8 cellular contexts compared by ENCODE assay signal in the genomic region with DNA sequence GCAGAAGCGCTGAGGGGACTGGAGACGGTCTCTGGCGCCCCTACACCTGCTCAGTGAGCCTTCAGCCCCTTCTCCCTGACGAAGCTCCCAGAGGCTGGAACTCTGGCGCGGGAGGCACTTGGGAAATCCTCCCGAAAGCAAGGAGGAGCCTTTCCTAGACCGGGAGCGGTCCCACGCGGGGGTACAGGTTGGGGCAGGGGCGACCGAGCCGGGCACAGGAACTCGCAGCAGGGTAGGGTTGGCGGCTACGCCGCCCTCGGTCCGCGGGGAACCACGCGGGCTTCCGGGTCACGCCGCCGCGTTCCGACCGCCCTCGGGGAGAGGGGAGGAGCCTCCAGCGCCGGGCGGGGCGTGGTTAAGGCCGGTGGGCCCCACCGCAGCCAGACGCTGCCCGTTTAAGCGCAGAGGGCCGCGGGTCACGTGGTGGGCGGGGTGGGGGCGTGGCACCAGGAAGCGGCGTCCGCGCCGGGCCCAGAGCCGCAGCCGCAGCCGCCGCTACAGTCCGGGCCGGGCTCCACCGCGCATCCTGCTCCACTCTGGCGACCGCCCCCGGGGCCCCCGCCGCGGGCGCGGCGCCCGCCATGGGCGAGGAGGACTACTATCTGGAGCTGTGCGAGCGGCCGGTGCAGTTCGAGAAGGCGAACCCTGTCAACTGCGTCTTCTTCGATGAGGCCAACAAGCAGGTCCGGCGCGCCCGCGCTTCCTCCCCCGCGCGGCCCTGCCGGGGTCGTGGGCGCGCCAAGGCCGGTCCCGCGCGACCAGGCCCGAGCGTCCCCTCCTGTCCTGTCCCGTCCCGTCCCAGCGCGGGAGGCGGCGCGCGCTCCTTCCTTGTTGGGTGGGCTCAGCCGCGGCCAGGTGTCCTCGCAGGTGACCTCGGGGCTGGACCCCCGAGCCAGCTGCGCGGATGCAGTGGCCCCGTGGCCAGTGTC. TPM values are rescaled to one million over a fixed set of nuclear protein-coding genes. Genes with fewer than 3 reads are reported as not detected.
DNase-seq lines count a peak whose midpoint lies in the region; ATAC-seq and TF ChIP-seq lines count a peak whose summit lies in the region.

A gene (plus strand): TSS at position 474 of the 929 bp plus-strand sequence. CDS start 108 bp downstream, at position 582.

- peaks cover 4% of the 10 kb centered on the region; the same call in 1 of the 2 replicates for H4K20me1 ChIP-seq in PC-9 (ENCODE audit: insufficient read depth)

- no peak for TF ChIP-seq CTCF in PC-9 (conservative IDR thresholded peaks at IDR 0.05)

- H3K4me1 ChIP-seq in PC-9 (replicated peaks; ENCODE audit: insufficient read depth) (peaks cover 13% of the 10 kb centered on the region), muscle layer of duodenum (ENCODE audit: control insufficient read depth in 1 of 2, insufficient read depth in 2 of 2, low read length in 2 of 2) (peaks cover 9 to 17% of the 10 kb centered on the region in 2 donors)

- ATAC-seq in GM21576 (IDR thresholded peaks at IDR 0.05; ENCODE audit: unreplicated experiment) (peak; percentile 65), esophagus mucosa (peak; percentile 98)
- peak; percentile 92 to 93 for ATAC-seq in activated T-cell treated with anti-CD3 and anti-CD28 coated beads, Interleukin-2, amount 50 U/mL, for 4 hours

- H3F3A ChIP-seq in PC-9 (ENCODE audit: insufficient read depth, low read depth) = no peaks in the 10 kb centered on the region

- DNase-seq in DMS53 treated with DMSO at 0.1 percent for 48 hours (lab: John Stamatoyannopoulos, UW; ENCODE audit: unreplicated experiment) = peak; percentile 55
- peak; percentile 73 to 93 for DNase-seq in PC-9
- DNase-seq in activated T-cell treated with anti-CD3 and anti-CD28 coated beads, Interleukin-2, amount 50 U/mL, for 4 hours = peak; percentile 98
- peak; percentile 99 for DNase-seq in stimulated activated CD8-positive, alpha-beta memory T cell treated with anti-CD3 and anti-CD28 coated beads, Interleukin-7, amount 100 ng/mL, for 24 hours (ENCODE audit: low read depth)

- peaks cover 53% of the 10 kb centered on the region for H3K4me1 Mint-ChIP-seq in activated T-cell treated with anti-CD3 and anti-CD28 coated beads, Interleukin-2, amount 50 U/mL, for 4 hours (ENCODE audit: low read depth)

- H3K4me3 ChIP-seq in PC-9 (peak within 1 kb of the TSS; percentile 77), muscle layer of duodenum (ENCODE audit: low read depth in 1 of 2, low read length in 2 of 2) (peak within 1 kb of the TSS; percentile 86 to 98)

- H3K9me3 ChIP-seq in PC-9 (ENCODE audit: insufficient read depth, low read depth) (no peaks in the 10 kb centered on the region), muscle layer of duodenum (ENCODE audit: control insufficient read depth in 1 of 2, low read length in 2 of 2) (no peaks in the 10 kb centered on the region)

- TF ChIP-seq EP300 in Ishikawa (IDR thresholded peaks at IDR 0.05; ENCODE audit: borderline replicate concordance) = no peak

- peaks cover 17% of the 10 kb centered on the region for H3K36me3 Mint-ChIP-seq in activated T-cell treated with anti-CD3 and anti-CD28 coated beads, Interleukin-2, amount 50 U/mL, for 4 hours (ENCODE audit: insufficient read depth)

- H3K79me2 ChIP-seq in PC-9 (ENCODE audit: low read depth) = peaks cover 20% of the 10 kb centered on the region

- CTCF ChIA-PET in PC-9 (lab: Charles Lee) = no interaction called here

- H3K9me2 ChIP-seq in PC-9 (ENCODE audit: insufficient read depth) = no peaks in the 10 kb centered on the region

- H3K27ac ChIP-seq in PC-9 = peak within 1 kb of the TSS; percentile 64
- peak within 1 kb of the TSS; percentile 88 for H3K27ac ChIP-seq in muscle layer of duodenum (ENCODE audit: low read length)

- intact Hi-C loops in PC-9 (cut with micrococcal nuclease; ENCODE audit: unreplicated experiment) = loop anchor here (5.0 to 10.0 kb wide), 4 partner anchors 81 to 689 kb away; no protein-coding TSS in a partner anchor

- peak; percentile 27 for TF ChIP-seq RAD21 in Ishikawa (IDR thresholded peaks at IDR 0.05; ENCODE audit: low read depth)

- no peaks in the 10 kb centered on the region for H3K27me3 Mint-ChIP-seq in activated T-cell treated with anti-CD3 and anti-CD28 coated beads, Interleukin-2, amount 50 U/mL, for 4 hours (ENCODE audit: low read depth)

- BruUV-seq in PC-9 (replicated peaks; lab: Mats Ljungman, UMichigan) = no TSS peak

- H3K4me2 ChIP-seq in PC-9 = peak within 1 kb of the TSS; percentile 81

- peak within 1 kb of the TSS; percentile 88 for H2AFZ ChIP-seq in PC-9

- H3K36me3 ChIP-seq in PC-9 (ENCODE audit: low read depth) (no peaks in the 10 kb centered on the region), muscle layer of duodenum (ENCODE audit: control insufficient read depth in 1 of 2, insufficient read depth in 2 of 2, low read length in 2 of 2) (peaks cover 0 to 15% of the 10 kb centered on the region in 2 donors)

- no peaks in the 10 kb centered on the region for H3K9me3 Mint-ChIP-seq in activated T-cell treated with anti-CD3 and anti-CD28 coated beads, Interleukin-2, amount 50 U/mL, for 4 hours

- no peaks in the 10 kb centered on the region for H3K27me3 ChIP-seq in PC-9 (ENCODE audit: insufficient read depth, low read depth)
- H3K27me3 ChIP-seq in muscle layer of duodenum (ENCODE audit: low read depth, low read length) = no peaks in the 10 kb centered on the region

- H3K4me3 Mint-ChIP-seq in activated T-cell treated with anti-CD3 and anti-CD28 coated beads, Interleukin-2, amount 50 U/mL, for 4 hours = peak within 1 kb of the TSS; percentile 89

- POLR2A ChIA-PET in PC-9 (lab: Charles Lee; ENCODE audit: unreplicated experiment) = interaction anchor here (0.6 kb wide), 1 partner anchor 714 kb away, joined by 3 read pairs; no protein-coding TSS in a partner anchor

TF ChIP-seq in Ishikawa, 13 proteins besides CTCF, POLR2A, EP300 and RAD21:
- TF ChIP-seq TAF1 (IDR thresholded peaks at IDR 0.05; ENCODE audit: low read depth) (peak; percentile 57), TCF12 (IDR thresholded peaks at IDR 0.05; ENCODE audit: low read depth) (peak; percentile 14; the same call in 1 of the 2 replicates), TEAD4 (IDR thresholded peaks at IDR 0.05) (no peak), NFIC (IDR thresholded peaks at IDR 0.05) (no peak), EGR1 (IDR thresholded peaks at IDR 0.05) (peak; percentile 45; the same call in 1 of the 2 replicates), ZBTB7A (IDR thresholded peaks at IDR 0.05; ENCODE audit: low read depth) (0 out of 2 replicates have a peak, but pooled peaks have one; percentile 41), YY1 (IDR thresholded peaks at IDR 0.05; ENCODE audit: low read depth) (no peak), FOXM1 (IDR thresholded peaks at IDR 0.05; ENCODE audit: borderline replicate concordance, low read depth) (no peak)
- TF ChIP-seq, protein P1, sequence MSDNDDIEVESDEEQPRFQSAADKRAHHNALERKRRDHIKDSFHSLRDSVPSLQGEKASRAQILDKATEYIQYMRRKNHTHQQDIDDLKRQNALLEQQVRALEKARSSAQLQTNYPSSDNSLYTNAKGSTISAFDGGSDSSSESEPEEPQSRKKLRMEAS (IDR thresholded peaks at IDR 0.05) = peak; percentile 54
- TF ChIP-seq, protein P2, sequence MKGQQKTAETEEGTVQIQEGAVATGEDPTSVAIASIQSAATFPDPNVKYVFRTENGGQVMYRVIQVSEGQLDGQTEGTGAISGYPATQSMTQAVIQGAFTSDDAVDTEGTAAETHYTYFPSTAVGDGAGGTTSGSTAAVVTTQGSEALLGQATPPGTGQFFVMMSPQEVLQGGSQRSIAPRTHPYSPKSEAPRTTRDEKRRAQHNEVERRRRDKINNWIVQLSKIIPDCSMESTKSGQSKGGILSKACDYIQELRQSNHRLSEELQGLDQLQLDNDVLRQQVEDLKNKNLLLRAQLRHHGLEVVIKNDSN (IDR thresholded peaks at IDR 0.05) = peak; percentile 98

RNA-seq across cellular contexts. Expression of the gene that starts here (rescaled TPM):
- total RNA-seq in PC-9 (2021) (14.5 and 19.6 TPM in 2 replicates), esophagus mucosa (17.4 TPM)
- 10 to 100 TPM; 36.3 to 47.6 (median 41.9) TPM for total RNA-seq in activated T-cell treated with anti-CD3 and anti-CD28 coated beads, Interleukin-2, amount 50 U/mL, for 4 hours

Comparison
In these comparisons a context has a peak if more than half of its experiments do, and no peak if none do; other contexts are left out.
1. Peak in every context shown above with its lines: DNase-seq, ATAC-seq, H3K4me3 ChIP-seq and H3K27ac ChIP-seq.